ENCODE assay signal across 8 cellular contexts in genomic region chr12:117063162-117063911, GRCh38. TPM values are rescaled to one million over a fixed set of nuclear protein-coding genes. Genes with fewer than 3 reads are reported as not detected.
DNase-seq lines count a peak whose midpoint lies in the region; ATAC-seq and TF ChIP-seq lines count a peak whose summit lies in the region.

No MANE protein-coding gene starts in this region.

- H3K27me3 ChIP-seq in SK-N-SH (ENCODE audit: insufficient read depth), result no peaks in the 10 kb centered on the region; the same call in 1 of the 2 replicates

- no peak for TF ChIP-seq CTCF in SK-N-SH (IDR thresholded peaks at IDR 0.05)

- H3K9me2 ChIP-seq in SK-N-SH, result no peaks in the 10 kb centered on the region

- H3F3A ChIP-seq in SK-N-SH (replicated peaks; ENCODE audit: insufficient read depth), result no peaks in the 10 kb centered on the region

- H3K4me3 ChIP-seq in SK-N-SH (ENCODE audit: low read depth in 2 of 2, low read length in 1 of 2), result no peak overlapping the region

- CTCF ChIA-PET in SK-N-SH (lab: Yijun Ruan, JAX), result no interaction called here

- no peaks in the 10 kb centered on the region; a peak in 1 of 4 replicates for H3K4me1 ChIP-seq in SK-N-SH (ENCODE audit: control insufficient read depth in 1 of 2, insufficient read depth in 2 of 2, low read depth in 1 of 2, low read length in 1 of 2)

- POLR2A ChIA-PET in SK-N-SH (lab: Yijun Ruan, JAX), result no interaction called here

- H2AFZ ChIP-seq in SK-N-SH (ENCODE audit: low read depth), result no peak overlapping the region

- ATAC-seq in GM18498 (IDR thresholded peaks at IDR 0.05; ENCODE audit: unreplicated experiment) (peak; percentile 59), HG03097 (IDR thresholded peaks at IDR 0.05; ENCODE audit: low FRiP score, unreplicated experiment) (peak; percentile 73), HG02885 (IDR thresholded peaks at IDR 0.05; ENCODE audit: poor library complexity, unreplicated experiment) (no peak)

- no peak overlapping the region for H3K4me2 ChIP-seq in SK-N-SH

- H4K20me1 ChIP-seq in SK-N-SH (ENCODE audit: insufficient read depth), result no peaks in the 10 kb centered on the region

- no peaks in the 10 kb centered on the region for H3K9me3 ChIP-seq in SK-N-SH

- H3K9ac ChIP-seq in SK-N-SH, result no peak overlapping the region

- WGBS in SK-N-SH (ENCODE audit: low lambda C conversion rate), result 88% methylated on average over 16 of the region's 16 CpGs

- TF ChIP-seq RAD21 in SK-N-SH (IDR thresholded peaks at IDR 0.05; ENCODE audit: low read length), result no peak

- H3K36me3 ChIP-seq in SK-N-SH (replicated peaks in 1 of 2; ENCODE audit: control insufficient read depth in 1 of 2, insufficient read depth in 2 of 2, low read length in 1 of 2), result no peaks in the 10 kb centered on the region

- no peak overlapping the region for H3K27ac ChIP-seq in SK-N-SH (ENCODE audit: low read depth in 2 of 2, low read length in 1 of 2)

- no peaks in the 10 kb centered on the region for H3K79me2 ChIP-seq in SK-N-SH (ENCODE audit: insufficient read depth)

- no peak for TF ChIP-seq EP300 in SK-N-SH (IDR thresholded peaks at IDR 0.05; ENCODE audit: borderline replicate concordance in 1 of 2, low read depth in 1 of 2, low read length in 1 of 2)

- peak; percentile 10 for DNase-seq in activated T-cell treated with anti-CD3 and anti-CD28 coated beads for 48 hours (ENCODE audit: low read depth)
- DNase-seq in medulla oblongata (ENCODE audit: extremely low spot score), result peak; percentile 78
- no peak for DNase-seq in DMS 273 treated with DMSO at 0.1 percent for 48 hours (lab: John Stamatoyannopoulos, UW)
- no peak for DNase-seq in middle frontal gyrus (ENCODE audit: extremely low spot score, low spot score)
- DNase-seq in SK-N-SH, result no peak

TF ChIP-seq in SK-N-SH, 30 proteins besides CTCF, POLR2A, EP300 and RAD21:
- TF ChIP-seq FOXJ3 (CRISPR knock-in tag; IDR thresholded peaks at IDR 0.05) (no peak), FOXM1 (IDR thresholded peaks at IDR 0.05; ENCODE audit: low read depth) (no peak), FOSL2 (IDR thresholded peaks at IDR 0.05; ENCODE audit: borderline replicate concordance, low read depth) (no peak), ZBTB33 (IDR thresholded peaks at IDR 0.05; ENCODE audit: borderline replicate concordance, low read depth) (no peak), EZH2phosphoT487 (IDR thresholded peaks at IDR 0.05; ENCODE audit: borderline replicate concordance, low read depth) (no peak), MAX (IDR thresholded peaks at IDR 0.05; ENCODE audit: low read depth) (no peak), IRF3 (IDR thresholded peaks at IDR 0.05; ENCODE audit: low read depth, low read length) (no peak), TAF1 (IDR thresholded peaks at IDR 0.05; ENCODE audit: borderline replicate concordance, low read depth, low read length) (no peak), GATA2 (CRISPR knock-in tag; IDR thresholded peaks at IDR 0.05) (no peak), RCOR1 (IDR thresholded peaks at IDR 0.05; ENCODE audit: low read length) (no peak), NFIC (IDR thresholded peaks at IDR 0.05; ENCODE audit: borderline replicate concordance) (no peak), NRF1 (IDR thresholded peaks at IDR 0.05; ENCODE audit: low read depth, low read length) (no peak), PBX3 (IDR thresholded peaks at IDR 0.05) (no peak), ELF1 (IDR thresholded peaks at IDR 0.05) (no peak), CHD2 (IDR thresholded peaks at IDR 0.05; ENCODE audit: low read length, partially characterized antibody) (no peak), REST (IDR thresholded peaks at IDR 0.05; ENCODE audit: low read depth, low read length) (no peak), POLR2AphosphoS5 (IDR thresholded peaks at IDR 0.05; ENCODE audit: low read depth, low read length) (no peak), GABPA (IDR thresholded peaks at IDR 0.05; ENCODE audit: low read depth) (no peak), USF1 (IDR thresholded peaks at IDR 0.05; ENCODE audit: borderline replicate concordance, low read depth) (no peak), TCF12 (IDR thresholded peaks at IDR 0.05) (no peak)

RNA-seq across cellular contexts. Expression of gene TESC, which starts 35.9 kb away (rescaled TPM):
- polyA plus RNA-seq in SK-N-SH (2012; rRNA removed), result 0.19 and 0.39 TPM in 2 replicates
- polyA plus RNA-seq in SK-N-SH (2012; cell fraction: cytosol; rRNA removed), result 0.19 and 0.28 TPM in 2 replicates
- polyA plus RNA-seq in SK-N-SH (2012; cell fraction: nucleus; rRNA removed), result 0.13 and 0.18 TPM in 2 replicates

Comparison
In these comparisons a context has a peak if more than half of its experiments do, and no peak if none do; other contexts are left out.
1. DNase-seq: peak in activated T-cell treated with anti-CD3 and anti-CD28 coated beads for 48 hours (single experiment) and medulla oblongata (single experiment); none in DMS 273 treated with DMSO at 0.1 percent for 48 hours (single experiment), middle frontal gyrus (single experiment) and SK-N-SH (single experiment).